ENCODE assay signal across 25 cellular contexts in genomic region chr2:53985646-53986045, GRCh38. TPM values are rescaled to one million over a fixed set of nuclear protein-coding genes. Genes with fewer than 3 reads are reported as not detected.
A peak's percentile ranks its signal among the peaks of the same experiment; 100 is the strongest.
DNase-seq lines count a peak whose midpoint lies in the region; ATAC-seq, FAIRE-seq and TF ChIP-seq lines count a peak whose summit lies in the region.
"Had no signal": no experiment of that assay in that cellular context is flagged by ENCODE, and none has a peak within 500 bp of the region (broad histone marks: within the 10 kb centered on the region; RNA-seq: fewer than 3 reads in every experiment).

No MANE protein-coding gene starts in this region.

- H3K27me3 Mint-ChIP-seq in osteocyte (ENCODE audit: unreplicated experiment) = no peaks in the 10 kb centered on the region

- CTCF ChIA-PET in HepG2 (lab: Yijun Ruan, JAX; ENCODE audit: low intra/inter-chr PET ratio, low total read pairs) = no interaction called here
- CTCF ChIA-PET in endothelial cell of umbilical vein (lab: Charles Lee) = no interaction called here
- CTCF ChIA-PET in GM10248 (lab: Yijun Ruan, JAX) = no interaction called here

- TF ChIP-seq POLR2A in HepG2 (IDR thresholded peaks at IDR 0.05; ENCODE audit: insufficient read depth in 1 of 2, low read depth in 2 of 2, low read length in 2 of 2) (no peak), right lobe of liver (IDR thresholded peaks at IDR 0.05) (no peak), endothelial cell of umbilical vein (IDR thresholded peaks at IDR 0.05; ENCODE audit: low read depth, low read length) (no peak)

- no peak overlapping the region for H3K4me3 Mint-ChIP-seq in osteocyte (ENCODE audit: unreplicated experiment)
- H3K4me3 Mint-ChIP-seq: CD14-positive monocyte had no signal

- POLR2A ChIA-PET in HepG2 (lab: Yijun Ruan, JAX) = interaction anchor here (1.3 to 1.5 kb wide), 2 partner anchors 14 to 17 kb away, joined by 3 to 6 read pairs; partner anchors contain the start of gene PSME4
- POLR2A ChIA-PET in endothelial cell of umbilical vein (lab: Charles Lee) = no interaction called here
- POLR2A ChIA-PET in GM10248 (lab: Yijun Ruan, JAX) = interaction anchor here (0.6 to 0.7 kb wide), 2 partner anchors 238 to 1328 kb away, joined by 3 to 4 read pairs; no protein-coding TSS in a partner anchor

- no peaks in the 10 kb centered on the region for H3K27me3 ChIP-seq in HepG2 (ENCODE audit: control insufficient read depth in 1 of 2, insufficient read depth in 2 of 2, low read length in 2 of 2)
- no peaks in the 10 kb centered on the region for H3K27me3 ChIP-seq in right lobe of liver
- H3K27me3 ChIP-seq in endothelial cell of umbilical vein (ENCODE audit: control insufficient read depth in 2 of 2, insufficient read depth in 2 of 2, low read length in 2 of 2) = no peaks in the 10 kb centered on the region
- H3K27me3 ChIP-seq: BE2C had no signal

- H3K4me2 ChIP-seq in HepG2 (ENCODE audit: low read depth, low read length) = no peak overlapping the region
- no peak overlapping the region for H3K4me2 ChIP-seq in endothelial cell of umbilical vein (ENCODE audit: insufficient read depth, low read length)
- H3K4me2 ChIP-seq: SK-N-SH had no signal

- FAIRE-seq in HepG2 (lab: Jason Lieb, UNC) (peak; percentile 4), endothelial cell of umbilical vein (lab: Jason Lieb, UNC) (peak; percentile 46)
- FAIRE-seq: G401.6, GM12878, RCC 7860 had no signal

- no peak for TF ChIP-seq RAD21 in HepG2 (CRISPR knock-in tag; IDR thresholded peaks at IDR 0.05)

- TF ChIP-seq CTCF in HepG2 (CRISPR knock-in tag; IDR thresholded peaks at IDR 0.05) (no peak), right lobe of liver (IDR thresholded peaks at IDR 0.05) (no peak), endothelial cell of umbilical vein (IDR thresholded peaks at IDR 0.05; ENCODE audit: extremely low read depth in 1 of 2, insufficient read depth in 1 of 2, low read depth in 1 of 2, low read length in 2 of 2) (no peak), osteocyte (IDR thresholded peaks at IDR 0.05) (no peak), GM10248 (IDR thresholded peaks at IDR 0.05; ENCODE audit: control extremely low read depth, extremely low read depth, low read depth, missing control alignments) (no peak)

- no peak overlapping the region for H3K27ac Mint-ChIP-seq in osteocyte (ENCODE audit: unreplicated experiment)

- ATAC-seq in HepG2 (peak; percentile 67), right lobe of liver (no peak)
- ATAC-seq: GM12878 had no signal

- H3K9me3 ChIP-seq in HepG2 (ENCODE audit: low read length) (no peaks in the 10 kb centered on the region), right lobe of liver (no peaks in the 10 kb centered on the region), endothelial cell of umbilical vein (replicated peaks; ENCODE audit: control insufficient read depth, insufficient read depth, low read length) (no peaks in the 10 kb centered on the region)
- H3K9me3 ChIP-seq: BE2C, SK-N-SH had no signal

- intact Hi-C loops in HepG2 (cut with micrococcal nuclease; ENCODE audit: unreplicated experiment) (loop anchor here (2.0 to 5.0 kb wide), 2 partner anchors 15 to 37 kb away; partner anchors contain the start of gene PSME4), right lobe of liver (cut with DNase I) (no loop called here), endothelial cell of umbilical vein (cut with micrococcal nuclease) (no loop called here)

- H3K4me1 ChIP-seq in HepG2 (ENCODE audit: insufficient read depth, low read length) (peaks cover 46% of the 10 kb centered on the region), right lobe of liver (peaks cover 0 to 14% (median 7%) of the 10 kb centered on the region in 4 donors), endothelial cell of umbilical vein (ENCODE audit: control insufficient read depth, extremely low read depth, insufficient read depth, low read length) (peaks cover 4% of the 10 kb centered on the region)
- H3K4me1 ChIP-seq: BE2C had no signal

- no peaks in the 10 kb centered on the region for H3K79me2 ChIP-seq in HepG2 (ENCODE audit: insufficient read depth, low read length)
- no peaks in the 10 kb centered on the region for H3K79me2 ChIP-seq in endothelial cell of umbilical vein (ENCODE audit: control insufficient read depth, insufficient read depth, low read length)

- peaks cover 15% of the 10 kb centered on the region for H3K4me1 Mint-ChIP-seq in osteocyte (ENCODE audit: unreplicated experiment)
- H3K4me1 Mint-ChIP-seq: CD14-positive monocyte had no signal

- 66% methylated on average over 4 of the region's 4 CpGs for WGBS in HepG2 (ENCODE audit: low lambda C conversion rate)
- 100% methylated on average over 2 of the region's 4 CpGs for WGBS in right lobe of liver (ENCODE audit: insufficient coverage, low coverage, low lambda C conversion rate, missing lambda C conversion rate)

- in situ Hi-C loops in HepG2 (cut with HindIII; ENCODE audit: extremely low pct_ligation_motif_present, low pct_unique_long_range_greater_than_20kb) = no loop called here

- BruUV-seq in HepG2 (replicated peaks; lab: Mats Ljungman, UMichigan) = no TSS peak
- BruUV-seq in endothelial cell of umbilical vein (replicated peaks; lab: Mats Ljungman, UMichigan) = no TSS peak

- dilution Hi-C loops in endothelial cell of umbilical vein (cut with MboI; ENCODE audit: extremely low pct_ligation_motif_present, low sequenced_read_pairs) = no loop called here

- no peaks in the 10 kb centered on the region for H3K9me1 ChIP-seq in endothelial cell of umbilical vein (replicated peaks; ENCODE audit: control insufficient read depth, extremely low read depth, insufficient read depth, low read length)

- H3K9ac ChIP-seq in HepG2 (ENCODE audit: insufficient read depth, low read depth, low read length) (no peak overlapping the region), endothelial cell of umbilical vein (replicated peaks; ENCODE audit: extremely low read depth, insufficient read depth, low read length) (no peak overlapping the region)
- H3K9ac ChIP-seq: SK-N-SH had no signal

- H4K20me1 ChIP-seq in HepG2 (ENCODE audit: insufficient read depth, low read length) (0 out of 2 replicates have a peak, but pooled peaks cover 5% of the 10 kb centered on the region), endothelial cell of umbilical vein (replicated peaks; ENCODE audit: control insufficient read depth, extremely low read depth, insufficient read depth, low read length) (no peaks in the 10 kb centered on the region)

- H3K4me3 ChIP-seq in HepG2 (replicated peaks in 1 of 3; ENCODE audit: insufficient read depth in 1 of 3, low read depth in 2 of 3, low read length in 3 of 3) (no peak overlapping the region), right lobe of liver (no peak overlapping the region), endothelial cell of umbilical vein (replicated peaks in 1 of 3; ENCODE audit: insufficient read depth in 1 of 3, low read depth in 1 of 3, low read length in 3 of 3) (no peak overlapping the region)
- H3K4me3 ChIP-seq: GM12878 had no signal

- peak; percentile 56 for DNase-seq in HepG2 (ENCODE audit: low spot score)
- DNase-seq in right lobe of liver = no peak
- no peak for DNase-seq in endothelial cell of umbilical vein (ENCODE audit: low read depth, low spot score)
- peak; percentile 11 for DNase-seq in osteocyte (ENCODE audit: extremely low spot score, unreplicated experiment)
- DNase-seq in SW480 (ENCODE audit: low spot score) = no peak
- no peak for DNase-seq in activated CD4-positive, CD25-positive, alpha-beta regulatory T cell (lab: John Stamatoyannopoulos, UW)
- DNase-seq in activated CD4-positive, CD25-positive, alpha-beta regulatory T cell treated with anti-CD3 and anti-CD28 coated beads, Interleukin-2, amount 50 U/mL, for 72 hours = no peak
- no peak for DNase-seq in GM10248 (ENCODE audit: extremely low spot score)
- DNase-seq: 8988T, ACHN, BE2C, COR-L47, NCI-H1048, NCI-H1417, NCI-H1694 treated with DMSO at 0.1 percent for 48 hours, NCI-H2081, NCI-H2171, NCI-H226, NCI-H510A, NCI-H748 treated with DMSO at 0.1 percent for 48 hours, SK-N-SH had no signal

- no peak overlapping the region for H2AFZ ChIP-seq in HepG2 (ENCODE audit: low read length)
- no peak overlapping the region for H2AFZ ChIP-seq in endothelial cell of umbilical vein (ENCODE audit: low read depth, low read length)

- H3K9me3 Mint-ChIP-seq in osteocyte (ENCODE audit: unreplicated experiment) = no peaks in the 10 kb centered on the region

- H3K27ac ChIP-seq in HepG2 (ENCODE audit: extremely low read length, insufficient read depth, low read length) (no peak overlapping the region), right lobe of liver (no peak overlapping the region), endothelial cell of umbilical vein (ENCODE audit: insufficient read depth, low read depth, low read length) (no peak overlapping the region)

- H3K36me3 ChIP-seq in HepG2 (replicated peaks in 1 of 2; ENCODE audit: control insufficient read depth in 1 of 2, insufficient read depth in 2 of 2, low read length in 2 of 2) (peaks cover 0 to 4% of the 10 kb centered on the region in 2 experiments; a peak in 2 of 5 replicates), right lobe of liver (no peaks in the 10 kb centered on the region), endothelial cell of umbilical vein (ENCODE audit: control insufficient read depth in 2 of 2, extremely low read depth in 1 of 2, insufficient read depth in 2 of 2, low read length in 2 of 2) (no peaks in the 10 kb centered on the region)
- H3K36me3 ChIP-seq: BE2C had no signal

- TF ChIP-seq EP300 in HepG2 (IDR thresholded peaks at IDR 0.05; ENCODE audit: low read depth in 2 of 2, low read length in 2 of 2) = no peak
- TF ChIP-seq EP300 in HepG2 (CRISPR knock-in tag; IDR thresholded peaks at IDR 0.05; ENCODE audit: borderline replicate concordance) = no peak

- peaks cover 10% of the 10 kb centered on the region for H3K36me3 Mint-ChIP-seq in osteocyte (ENCODE audit: unreplicated experiment)

RNA-seq across cellular contexts. Expression of gene PSME4, which starts 14.9 kb away (rescaled TPM):
- total RNA-seq in HepG2 (2016; rRNA removed; fragmentation: Illumina TruSeq; extraction: Trizol) (77.8 and 171 TPM in 2 replicates), right lobe of liver (10 to 100 TPM; 28.1 to 36.7 (median 29.5) TPM), endothelial cell of umbilical vein (82.6 and 83.4 TPM in 2 replicates), osteocyte (36.2 and 43.9 TPM in 2 replicates)
- total RNA-seq in HepG2 (2016; cell fraction: cytosol; rRNA removed; fragmentation: Illumina TruSeq; extraction: Trizol; ENCODE audit: low read depth) = 22.4 and 25.4 TPM in 2 replicates
- 73.6 and 173 TPM in 2 replicates for total RNA-seq in HepG2 (2016; cell fraction: insoluble cytoplasmic fraction; rRNA removed; fragmentation: Illumina TruSeq; extraction: Trizol)
- 57.4 and 61.3 TPM in 2 replicates for total RNA-seq in HepG2 (2016; cell fraction: membrane; rRNA removed; fragmentation: Illumina TruSeq; extraction: Trizol)
- total RNA-seq in HepG2 (2016; cell fraction: nucleus; rRNA removed; fragmentation: Illumina TruSeq; extraction: Trizol) = 131 and 137 TPM in 2 replicates
- polyA plus RNA-seq in HepG2 (2011; rRNA removed) (49.5 and 52.1 TPM in 2 replicates), endothelial cell of umbilical vein (24.7 TPM in 2 replicates)
- polyA plus RNA-seq in HepG2 (2011; cell fraction: cytosol; rRNA removed) = 26.0 and 41.8 TPM in 2 replicates
- polyA plus RNA-seq in HepG2 (2011; cell fraction: nucleus; rRNA removed) = 47.5 and 57.6 TPM in 2 replicates
- polyA plus RNA-seq in HepG2 (2012) = 67.8 and 68.1 TPM in 2 replicates
- 7.1 and 8.9 TPM in 2 replicates for polyA plus RNA-seq in HepG2 (2016; cell fraction: cytosol; fragmentation: Illumina TruSeq; extraction: Trizol; ENCODE audit: low read depth)
- polyA plus RNA-seq in HepG2 (2016; cell fraction: insoluble cytoplasmic fraction; fragmentation: Illumina TruSeq; extraction: Trizol; ENCODE audit: low read depth) = 153 TPM in 2 replicates
- polyA plus RNA-seq in HepG2 (2016; cell fraction: membrane; fragmentation: Illumina TruSeq; extraction: Trizol; ENCODE audit: low read depth) = 27.8 and 31.6 TPM in 2 replicates
- polyA plus RNA-seq in HepG2 (2016; cell fraction: nucleus; fragmentation: Illumina TruSeq; extraction: Trizol; ENCODE audit: insufficient read depth, low read depth) = 152 and 165 TPM in 2 replicates
- 42.9 and 46.9 TPM in 2 replicates for polyA minus RNA-seq in HepG2 (2011; rRNA and poly(A)+ RNA removed; ENCODE audit: low replicate concordance)
- polyA minus RNA-seq in HepG2 (2011; cell fraction: cytosol; rRNA and poly(A)+ RNA removed) = 52.5 and 57.5 TPM in 2 replicates
- polyA minus RNA-seq in HepG2 (2011; cell fraction: nucleus; rRNA and poly(A)+ RNA removed) = 158 and 180 TPM in 2 replicates
- 28.5 and 30.3 TPM in 2 replicates for polyA plus RNA-seq in endothelial cell of umbilical vein (2011; cell fraction: cytosol; rRNA removed)
- 86.5 and 86.7 TPM in 2 replicates for polyA plus RNA-seq in endothelial cell of umbilical vein (2011; cell fraction: nucleus; rRNA removed)
- polyA plus RNA-seq in endothelial cell of umbilical vein (2012) = 49.3 and 72.3 TPM in 2 replicates
- 63.8 and 69.2 TPM in 2 replicates for polyA minus RNA-seq in endothelial cell of umbilical vein
- 37.9 TPM for polyA minus RNA-seq in endothelial cell of umbilical vein (2011; cell fraction: cytosol; rRNA and poly(A)+ RNA removed)
- 105 and 142 TPM in 2 replicates for polyA minus RNA-seq in endothelial cell of umbilical vein (2011; cell fraction: nucleus; rRNA and poly(A)+ RNA removed)

Comparison
In these comparisons a context has a peak if more than half of its experiments do, and no peak if none do; other contexts are left out.
1. DNase-seq: peak in HepG2 (single experiment) and osteocyte (single experiment); none in right lobe of liver (0 of 3), endothelial cell of umbilical vein (single experiment), SW480 (single experiment), activated CD4-positive, CD25-positive, alpha-beta regulatory T cell (0 of 4), activated CD4-positive, CD25-positive, alpha-beta regulatory T cell treated with anti-CD3 and anti-CD28 coated beads, Interleukin-2, amount 50 U/mL, for 72 hours (single experiment) and GM10248 (single experiment).